Comparison of ENCODE assay signal across 8 cellular contexts in genomic region chr14:85195872-85196477, GRCh38.
DNase-seq lines count a peak whose midpoint lies in the region; ATAC-seq, FAIRE-seq and TF ChIP-seq lines count a peak whose summit lies in the region.

No MANE protein-coding gene starts in this region.

- ATAC-seq in GM21367 (IDR thresholded peaks at IDR 0.05; ENCODE audit: unreplicated experiment) (no peak), GM21786 (IDR thresholded peaks at IDR 0.05; ENCODE audit: unreplicated experiment) (no peak)

- H3K27me3 ChIP-seq in AG04450 (ENCODE audit: control insufficient read depth, insufficient read depth, low read length), result no peaks in the 10 kb centered on the region
- no peaks in the 10 kb centered on the region for H3K27me3 ChIP-seq in WERI-Rb-1 (ENCODE audit: insufficient read depth, low read depth, severe bottlenecking)

- POLR2A ChIA-PET in AG04450 (lab: Yijun Ruan, JAX), result no interaction called here

- H3K36me3 ChIP-seq in WERI-Rb-1 (no peaks in the 10 kb centered on the region), kidney (ENCODE audit: control insufficient read depth in 1 of 2, insufficient read depth in 2 of 2, low read length in 2 of 2) (no peaks in the 10 kb centered on the region)

- H3K4me3 ChIP-seq in AG04450 (ENCODE audit: low read depth, low read length), result no peak overlapping the region
- H3K4me3 ChIP-seq in WERI-Rb-1 (ENCODE audit: low read depth, low read length), result no peak overlapping the region
- no peak overlapping the region for H3K4me3 ChIP-seq in kidney (ENCODE audit: low read length in 2 of 2)

- H3K4me1 ChIP-seq in kidney (ENCODE audit: control insufficient read depth in 1 of 2, insufficient read depth in 1 of 2, low read depth in 1 of 2, low read length in 2 of 2), result no peaks in the 10 kb centered on the region

- CTCF ChIA-PET in AG04450 (lab: Charles Lee), result interaction anchor here (0.6 to 2.0 kb wide), 10 partner anchors 9 to 429 kb away, joined by 3 to 6 read pairs (median 4); no protein-coding TSS in a partner anchor

- H3K9me3 ChIP-seq in AG04450 (ENCODE audit: control insufficient read depth, insufficient read depth, low read length) (no peaks in the 10 kb centered on the region), WERI-Rb-1 (ENCODE audit: severe bottlenecking) (no peaks in the 10 kb centered on the region), kidney (ENCODE audit: control insufficient read depth in 1 of 2, low read length in 2 of 2) (no peaks in the 10 kb centered on the region)

- FAIRE-seq in kidney (lab: Jason Lieb, UNC), result no peak

- intact Hi-C loops in kidney (cut with DNase I), result no loop called here

- no peak overlapping the region for H3K9ac ChIP-seq in kidney (ENCODE audit: low read length in 2 of 2)

- DNase-seq in AG04450 (ENCODE audit: low read depth, low spot score), result no peak
- DNase-seq in HCEC 1CT, result peak; percentile 11
- DNase-seq in WERI-Rb-1, result no peak
- no peak for DNase-seq in kidney
- DNase-seq in COLO668 (lab: John Stamatoyannopoulos, UW; ENCODE audit: unreplicated experiment), result no peak
- no peak for DNase-seq in CD1c-positive myeloid dendritic cell (ENCODE audit: extremely low spot score)

- TF ChIP-seq CTCF in AG04450 (IDR thresholded peaks at IDR 0.05; ENCODE audit: low read depth, low read length) (peak; percentile 72), WERI-Rb-1 (IDR thresholded peaks at IDR 0.05; ENCODE audit: low read depth, low read length) (peak; percentile 50; the same call in 1 of the 2 replicates), kidney (IDR thresholded peaks at IDR 0.05; ENCODE audit: borderline replicate concordance, extremely low read depth, insufficient read depth) (peak; percentile 36)

- H3K27ac ChIP-seq in AG04450 (ENCODE audit: low read depth, low read length) (no peak overlapping the region), WERI-Rb-1 (no peak overlapping the region), kidney (ENCODE audit: low read depth in 2 of 2, low read length in 2 of 2) (no peak overlapping the region)
